In the genomic region with DNA sequence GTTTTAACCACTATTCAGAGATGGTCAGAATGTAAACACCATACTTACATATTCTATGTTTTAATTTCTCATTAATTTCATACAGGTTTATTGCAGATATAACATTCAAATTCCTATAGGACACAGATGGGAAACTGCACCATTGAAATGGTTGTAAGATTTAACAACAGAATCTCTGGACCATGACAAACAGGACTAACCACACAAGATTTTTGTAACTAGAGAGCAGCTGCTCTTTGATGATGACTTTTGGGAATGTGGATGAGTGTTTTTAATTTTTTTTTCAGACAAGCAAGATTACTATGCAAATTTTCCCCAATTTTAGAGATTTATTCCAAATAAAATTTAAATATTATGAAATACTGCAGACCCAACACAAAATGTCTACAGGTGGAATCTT, we compare ENCODE assay signal across 2 cellular contexts.
TF ChIP-seq lines count a peak whose summit lies in the region.

No MANE protein-coding gene starts in this region.

TF ChIP-seq in SK-N-SH, 30 proteins besides CTCF, POLR2A, EP300 and RAD21 (continued from another document):
- TF ChIP-seq, protein P1, sequence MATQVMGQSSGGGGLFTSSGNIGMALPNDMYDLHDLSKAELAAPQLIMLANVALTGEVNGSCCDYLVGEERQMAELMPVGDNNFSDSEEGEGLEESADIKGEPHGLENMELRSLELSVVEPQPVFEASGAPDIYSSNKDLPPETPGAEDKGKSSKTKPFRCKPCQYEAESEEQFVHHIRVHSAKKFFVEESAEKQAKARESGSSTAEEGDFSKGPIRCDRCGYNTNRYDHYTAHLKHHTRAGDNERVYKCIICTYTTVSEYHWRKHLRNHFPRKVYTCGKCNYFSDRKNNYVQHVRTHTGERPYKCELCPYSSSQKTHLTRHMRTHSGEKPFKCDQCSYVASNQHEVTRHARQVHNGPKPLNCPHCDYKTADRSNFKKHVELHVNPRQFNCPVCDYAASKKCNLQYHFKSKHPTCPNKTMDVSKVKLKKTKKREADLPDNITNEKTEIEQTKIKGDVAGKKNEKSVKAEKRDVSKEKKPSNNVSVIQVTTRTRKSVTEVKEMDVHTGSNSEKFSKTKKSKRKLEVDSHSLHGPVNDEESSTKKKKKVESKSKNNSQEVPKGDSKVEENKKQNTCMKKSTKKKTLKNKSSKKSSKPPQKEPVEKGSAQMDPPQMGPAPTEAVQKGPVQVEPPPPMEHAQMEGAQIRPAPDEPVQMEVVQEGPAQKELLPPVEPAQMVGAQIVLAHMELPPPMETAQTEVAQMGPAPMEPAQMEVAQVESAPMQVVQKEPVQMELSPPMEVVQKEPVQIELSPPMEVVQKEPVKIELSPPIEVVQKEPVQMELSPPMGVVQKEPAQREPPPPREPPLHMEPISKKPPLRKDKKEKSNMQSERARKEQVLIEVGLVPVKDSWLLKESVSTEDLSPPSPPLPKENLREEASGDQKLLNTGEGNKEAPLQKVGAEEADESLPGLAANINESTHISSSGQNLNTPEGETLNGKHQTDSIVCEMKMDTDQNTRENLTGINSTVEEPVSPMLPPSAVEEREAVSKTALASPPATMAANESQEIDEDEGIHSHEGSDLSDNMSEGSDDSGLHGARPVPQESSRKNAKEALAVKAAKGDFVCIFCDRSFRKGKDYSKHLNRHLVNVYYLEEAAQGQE (IDR thresholded peaks at IDR 0.05; ENCODE audit: low read depth, low read length): no peak
- TF ChIP-seq MXI1 (IDR thresholded peaks at IDR 0.05; ENCODE audit: low read depth, low read length) (no peak), GATA2 (CRISPR knock-in tag; IDR thresholded peaks at IDR 0.05) (no peak), FOXM1 (IDR thresholded peaks at IDR 0.05; ENCODE audit: low read depth) (no peak)
TF ChIP-seq in SK-N-SH: peak in this region for 0.

TF ChIP-seq in SK-N-SH treated with all-trans-retinoic acid at 6 μM for 48 hours, 23 proteins besides CTCF, POLR2A, EP300 and RAD21 (continued from another document):
- TF ChIP-seq TSHZ2 (CRISPR knock-in tag; IDR thresholded peaks at IDR 0.05): no peak
- no peak for TF ChIP-seq TCF4 (CRISPR knock-in tag; IDR thresholded peaks at IDR 0.05; ENCODE audit: borderline replicate concordance)
